In genomic region chr11:2975594-2975993, GRCh38 we compare ENCODE assay signal across 8 cellular contexts. TPM values are rescaled to one million over a fixed set of nuclear protein-coding genes. Genes with fewer than 3 reads are reported as not detected.
DNase-seq lines count a peak whose midpoint lies in the region; ATAC-seq, FAIRE-seq and TF ChIP-seq lines count a peak whose summit lies in the region.

No MANE protein-coding gene starts in this region.

- no peak for FAIRE-seq in D721Med (lab: Jason Lieb, UNC)

- no peak overlapping the region for H3K27ac ChIP-seq in VCaP

- no peak for ATAC-seq in GM18520 (IDR thresholded peaks at IDR 0.05; ENCODE audit: unreplicated experiment)

- TF ChIP-seq CTCF in D721Med (IDR thresholded peaks at IDR 0.05; ENCODE audit: insufficient read depth, missing control alignments) (peak; percentile 37), VCaP (conservative IDR thresholded peaks at IDR 0.05) (peak; percentile 70)

- DNase-seq in D721Med (ENCODE audit: insufficient read length, low spot score) (no peak), HT1080 (ENCODE audit: low read depth) (peak; percentile 29), dermis microvascular lymphatic vessel endothelial cell (ENCODE audit: low read depth in 2 of 2) (peak; percentile 52 to 61), midbrain (lab: John Stamatoyannopoulos, UW) (peak; percentile 48), mesenteric fat pad (ENCODE audit: low spot score) (no peak), dedifferentiated amniotic fluid mesenchymal stem cell (ENCODE audit: extremely low spot score) (no peak)

RNA-seq across cellular contexts. Expression of gene NAP1L4, which starts 16.5 kb away (rescaled TPM):
- total RNA-seq in HT1080 (2014; rRNA removed; shearing (Covaris generic)), result 113 and 119 TPM in 2 replicates
- polyA plus RNA-seq in HT1080 (2015; cell fraction: cytosol; rRNA removed), result 131 and 149 TPM in 2 replicates
- 148 and 163 TPM in 2 replicates for polyA plus RNA-seq in HT1080 (2015; cell fraction: nucleus; rRNA removed)
- 103 and 105 TPM in 2 replicates for total RNA-seq in dermis microvascular lymphatic vessel endothelial cell
- 96.1 TPM for total RNA-seq in mesenteric fat pad

RNA-seq across cellular contexts. Expression of gene PHLDA2, which starts 46.4 kb away (rescaled TPM):
- 71.3 and 193 TPM in 2 replicates for total RNA-seq in HT1080 (2014; rRNA removed; shearing (Covaris generic))
- polyA plus RNA-seq in HT1080 (2015; cell fraction: cytosol; rRNA removed), result 279 and 295 TPM in 2 replicates
- polyA plus RNA-seq in HT1080 (2015; cell fraction: nucleus; rRNA removed), result 40.8 and 82.2 TPM in 2 replicates
- 1.9 and 2.4 TPM in 2 replicates for total RNA-seq in dermis microvascular lymphatic vessel endothelial cell
- total RNA-seq in mesenteric fat pad, result 6.8 TPM

Comparison
In these comparisons a context has a peak if more than half of its experiments do, and no peak if none do; other contexts are left out.
1. DNase-seq: peak in HT1080 (single experiment), dermis microvascular lymphatic vessel endothelial cell (2 of 2) and midbrain (single experiment); none in D721Med (single experiment), mesenteric fat pad (single experiment) and dedifferentiated amniotic fluid mesenchymal stem cell (single experiment).